In the genomic region with DNA sequence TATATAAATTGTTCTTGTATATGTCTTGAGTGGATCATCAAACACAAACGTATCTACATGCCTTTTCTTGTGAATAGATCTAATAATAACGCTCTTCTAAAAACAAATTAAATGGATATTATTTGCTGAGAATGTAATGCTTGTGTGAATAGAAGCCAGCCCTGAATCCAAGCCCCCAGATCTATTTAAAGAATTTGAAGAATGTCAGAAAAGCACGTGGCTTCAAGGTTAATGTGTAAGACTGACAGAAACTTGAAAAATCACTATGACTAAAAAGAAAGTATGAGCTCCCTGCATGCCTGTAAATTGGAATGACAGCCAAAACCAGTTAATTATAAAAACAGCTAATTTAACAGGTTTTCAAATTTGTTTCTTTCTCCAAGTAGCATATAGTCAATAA, we compare ENCODE assay signal across 1 cellular context.
TF ChIP-seq lines count a peak whose summit lies in the region.

No MANE protein-coding gene starts in this region.

TF ChIP-seq in SK-N-SH treated with all-trans-retinoic acid at 6 μM for 48 hours, 23 proteins besides CTCF, POLR2A, EP300 and RAD21 (continued from another document):
- TF ChIP-seq, protein P1, sequence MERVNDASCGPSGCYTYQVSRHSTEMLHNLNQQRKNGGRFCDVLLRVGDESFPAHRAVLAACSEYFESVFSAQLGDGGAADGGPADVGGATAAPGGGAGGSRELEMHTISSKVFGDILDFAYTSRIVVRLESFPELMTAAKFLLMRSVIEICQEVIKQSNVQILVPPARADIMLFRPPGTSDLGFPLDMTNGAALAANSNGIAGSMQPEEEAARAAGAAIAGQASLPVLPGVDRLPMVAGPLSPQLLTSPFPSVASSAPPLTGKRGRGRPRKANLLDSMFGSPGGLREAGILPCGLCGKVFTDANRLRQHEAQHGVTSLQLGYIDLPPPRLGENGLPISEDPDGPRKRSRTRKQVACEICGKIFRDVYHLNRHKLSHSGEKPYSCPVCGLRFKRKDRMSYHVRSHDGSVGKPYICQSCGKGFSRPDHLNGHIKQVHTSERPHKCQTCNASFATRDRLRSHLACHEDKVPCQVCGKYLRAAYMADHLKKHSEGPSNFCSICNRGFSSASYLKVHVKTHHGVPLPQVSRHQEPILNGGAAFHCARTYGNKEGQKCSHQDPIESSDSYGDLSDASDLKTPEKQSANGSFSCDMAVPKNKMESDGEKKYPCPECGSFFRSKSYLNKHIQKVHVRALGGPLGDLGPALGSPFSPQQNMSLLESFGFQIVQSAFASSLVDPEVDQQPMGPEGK (CRISPR knock-in tag; IDR thresholded peaks at IDR 0.05; ENCODE audit: borderline replicate concordance): no peak
- TF ChIP-seq, protein P2, sequence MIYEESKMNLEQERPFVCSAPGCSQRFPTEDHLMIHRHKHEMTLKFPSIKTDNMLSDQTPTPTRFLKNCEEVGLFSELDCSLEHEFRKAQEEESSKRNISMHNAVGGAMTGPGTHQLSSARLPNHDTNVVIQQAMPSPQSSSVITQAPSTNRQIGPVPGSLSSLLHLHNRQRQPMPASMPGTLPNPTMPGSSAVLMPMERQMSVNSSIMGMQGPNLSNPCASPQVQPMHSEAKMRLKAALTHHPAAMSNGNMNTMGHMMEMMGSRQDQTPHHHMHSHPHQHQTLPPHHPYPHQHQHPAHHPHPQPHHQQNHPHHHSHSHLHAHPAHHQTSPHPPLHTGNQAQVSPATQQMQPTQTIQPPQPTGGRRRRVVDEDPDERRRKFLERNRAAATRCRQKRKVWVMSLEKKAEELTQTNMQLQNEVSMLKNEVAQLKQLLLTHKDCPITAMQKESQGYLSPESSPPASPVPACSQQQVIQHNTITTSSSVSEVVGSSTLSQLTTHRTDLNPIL (CRISPR knock-in tag; IDR thresholded peaks at IDR 0.05; ENCODE audit: low read depth): no peak
- TF ChIP-seq OSR1 (CRISPR knock-in tag; IDR thresholded peaks at IDR 0.05): no peak
- no peak for TF ChIP-seq BACH2 (CRISPR knock-in tag; IDR thresholded peaks at IDR 0.05; ENCODE audit: borderline replicate concordance)
- no peak for TF ChIP-seq CSDC2 (CRISPR knock-in tag; IDR thresholded peaks at IDR 0.05)
